In genomic region chr2:39778233-39778632, GRCh38 we compare ENCODE assay signal across 1 cellular context.
TF ChIP-seq lines count a peak whose summit lies in the region.

No MANE protein-coding gene starts in this region.

TF ChIP-seq in HepG2, 621 proteins besides CTCF, POLR2A, EP300 and RAD21:
- 0 out of 2 replicates have a peak, but pooled peaks have one; percentile 17 for TF ChIP-seq CC2D1A (CRISPR knock-in tag; IDR thresholded peaks at IDR 0.05)
- no peak for TF ChIP-seq KIAA2018 (CRISPR knock-in tag; IDR thresholded peaks at IDR 0.05; ENCODE audit: borderline replicate concordance)
